ENCODE assay signal across 14 cellular contexts in the genomic region with DNA sequence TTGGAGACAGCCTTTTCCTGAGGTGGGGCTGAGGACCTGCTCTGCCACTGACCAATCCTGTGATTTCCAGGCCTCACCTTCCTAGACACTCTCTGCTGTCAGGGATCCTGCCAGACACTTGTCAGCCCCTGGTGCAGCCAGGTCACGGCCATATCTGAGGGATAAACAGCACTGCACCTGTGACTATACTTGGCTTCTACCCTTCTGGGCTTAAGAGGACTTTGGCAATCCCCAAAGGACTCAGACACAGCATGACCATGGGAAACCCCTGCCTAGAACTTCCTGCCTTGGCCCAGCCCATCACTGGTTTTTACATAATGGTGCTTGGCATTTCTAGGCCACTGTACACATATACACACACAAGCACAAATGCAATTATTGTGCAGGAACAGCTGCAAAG. TPM values are rescaled to one million over a fixed set of nuclear protein-coding genes. Genes with fewer than 3 reads are reported as not detected.
DNase-seq lines count a peak whose midpoint lies in the region; ATAC-seq, FAIRE-seq and TF ChIP-seq lines count a peak whose summit lies in the region.
"Had no signal": no experiment of that assay in that cellular context is flagged by ENCODE, and none has a peak within 500 bp of the region (broad histone marks: within the 10 kb centered on the region; RNA-seq: fewer than 3 reads in every experiment).

No MANE protein-coding gene starts in this region.

- CTCF ChIA-PET in CD8-positive, alpha-beta T cell (lab: Charles Lee) = no interaction called here

- peaks cover 21 to 31% (median 24%) of the 10 kb centered on the region in 3 donors for H3K4me1 Mint-ChIP-seq in IgD-negative memory B cell
- no peaks in the 10 kb centered on the region for H3K4me1 Mint-ChIP-seq in CD8-positive, alpha-beta T cell (ENCODE audit: low read depth)
- H3K4me1 Mint-ChIP-seq: central memory CD8-positive, alpha-beta T cell had no signal

- FAIRE-seq in GM12891 (lab: Jason Lieb, UNC) = peak; percentile 82

- intact Hi-C loops in testis (cut with DNase I; ENCODE audit: low total_unique reads) = no loop called here
- intact Hi-C loops in CD8-positive, alpha-beta T cell (cut with DNase I, micrococcal nuclease) = no loop called here

- peak overlapping the region in 3 of 4 donors; percentile 39 to 87 (median 74) for H3K4me3 Mint-ChIP-seq in IgD-negative memory B cell
- H3K4me3 Mint-ChIP-seq in CD8-positive, alpha-beta T cell = no peak overlapping the region
- H3K4me3 Mint-ChIP-seq: central memory CD8-positive, alpha-beta T cell had no signal

- no peak overlapping the region for H3K27ac ChIP-seq in testis
- no peak overlapping the region for H3K27ac ChIP-seq in CD8-positive, alpha-beta T cell (ENCODE audit: low read depth, low read length)
- H3K27ac ChIP-seq: C4-2B had no signal

- DNase-seq in GM12891 (ENCODE audit: insufficient read length, low spot score) = no peak
- no peak for DNase-seq in putamen (ENCODE audit: low spot score)
- DNase-seq in testis = no peak
- DNase-seq in CD8-positive, alpha-beta T cell = no peak
- DNase-seq in NCI-H2029 treated with DMSO at 0.1 percent for 48 hours (lab: John Stamatoyannopoulos, UW) = no peak
- DNase-seq: activated T-cell treated with anti-CD3 and anti-CD28 coated beads for 4 hours, foreskin fibroblast, NCI-H524 treated with DMSO at 0.1 percent for 48 hours, T-helper 2 cell had no signal

- H3K4me3 ChIP-seq in testis = no peak overlapping the region
- H3K4me3 ChIP-seq in CD8-positive, alpha-beta T cell (ENCODE audit: low read depth, low read length) = no peak overlapping the region

- H3K9me3 ChIP-seq in testis = no peaks in the 10 kb centered on the region
- H3K9me3 ChIP-seq in CD8-positive, alpha-beta T cell (ENCODE audit: low read length) = no peaks in the 10 kb centered on the region

- 100% methylated on average over 1 of the region's 1 CpG for WGBS in testis, 2 donors

- TF ChIP-seq CTCF in testis (IDR thresholded peaks at IDR 0.05) = no peak
- no peak for TF ChIP-seq CTCF in CD8-positive, alpha-beta T cell (IDR thresholded peaks at IDR 0.05)

- peak; percentile 75 for ATAC-seq in GM19324 (IDR thresholded peaks at IDR 0.05; ENCODE audit: low FRiP score, unreplicated experiment)
- ATAC-seq in HG02840 (IDR thresholded peaks at IDR 0.05; ENCODE audit: low FRiP score, unreplicated experiment) = peak; percentile 93
- ATAC-seq in CD8-positive, alpha-beta T cell = no peak

- H3K27me3 Mint-ChIP-seq in IgD-negative memory B cell = no peaks in the 10 kb centered on the region
- H3K27me3 Mint-ChIP-seq in CD8-positive, alpha-beta T cell (ENCODE audit: low read depth) = no peaks in the 10 kb centered on the region

- POLR2A ChIA-PET in CD8-positive, alpha-beta T cell (lab: Charles Lee) = no interaction called here

- H3K27ac Mint-ChIP-seq in IgD-negative memory B cell = peak overlapping the region; percentile 82 to 95 (median 84)
- no peak overlapping the region for H3K27ac Mint-ChIP-seq in CD8-positive, alpha-beta T cell

- H3K36me3 Mint-ChIP-seq in IgD-negative memory B cell = peaks cover 3% of the 10 kb centered on the region
- no peaks in the 10 kb centered on the region for H3K36me3 Mint-ChIP-seq in CD8-positive, alpha-beta T cell

- no peaks in the 10 kb centered on the region for H3K27me3 ChIP-seq in testis
- H3K27me3 ChIP-seq in CD8-positive, alpha-beta T cell (ENCODE audit: insufficient read depth, low read length) = no peaks in the 10 kb centered on the region

- H3K36me3 ChIP-seq in testis (ENCODE audit: low read depth, missing control alignments) = no peaks in the 10 kb centered on the region
- H3K36me3 ChIP-seq in CD8-positive, alpha-beta T cell (ENCODE audit: insufficient read depth, low read length) = no peaks in the 10 kb centered on the region

- H3K4me1 ChIP-seq in testis = no peaks in the 10 kb centered on the region
- no peaks in the 10 kb centered on the region for H3K4me1 ChIP-seq in CD8-positive, alpha-beta T cell (ENCODE audit: insufficient read depth, low read length)

- H3K9me3 Mint-ChIP-seq in IgD-negative memory B cell = no peaks in the 10 kb centered on the region
- no peaks in the 10 kb centered on the region for H3K9me3 Mint-ChIP-seq in CD8-positive, alpha-beta T cell
- H3K9me3 Mint-ChIP-seq: central memory CD8-positive, alpha-beta T cell had no signal

- TF ChIP-seq POLR2A in GM12891 (IDR thresholded peaks at IDR 0.05; ENCODE audit: low read depth, low read length) (no peak), testis (IDR thresholded peaks at IDR 0.05) (no peak)

TF ChIP-seq in GM12891, 5 proteins besides CTCF, POLR2A, EP300 and RAD21:
- TF ChIP-seq POLR2AphosphoS5 (IDR thresholded peaks at IDR 0.05; ENCODE audit: low read depth, low read length) = no peak
- no peak for TF ChIP-seq SPI1 (IDR thresholded peaks at IDR 0.05; ENCODE audit: low read depth, low read length)
- no peak for TF ChIP-seq PAX5 (IDR thresholded peaks at IDR 0.05; ENCODE audit: insufficient read depth, low read length, severe bottlenecking)
- TF ChIP-seq TAF1 (IDR thresholded peaks at IDR 0.05; ENCODE audit: low read depth, low read length) = no peak
- no peak for TF ChIP-seq POU2F2 (IDR thresholded peaks at IDR 0.05; ENCODE audit: low read depth, low read length)

RNA-seq across cellular contexts. Expression of a gene that starts 11.6 kb away (rescaled TPM):
- polyA plus RNA-seq in GM12891 (2012; ENCODE audit: low read depth, missing spikeins) = 0.14 TPM
- polyA plus RNA-seq in IgD-negative memory B cell = 0.08 TPM
- total RNA-seq in testis = 1 to 10 TPM; 2.9 to 3.0 TPM
- 15.3 TPM for polyA plus RNA-seq in testis (ENCODE audit: insufficient read depth, low read depth, low replicate concordance)
- not detected for total RNA-seq in CD8-positive, alpha-beta T cell

RNA-seq across cellular contexts. Expression of a gene that starts 40.1 kb away (rescaled TPM):
- 32.9 TPM for polyA plus RNA-seq in GM12891 (2012; ENCODE audit: low read depth, missing spikeins)
- polyA plus RNA-seq in IgD-negative memory B cell (29.1 TPM), testis (ENCODE audit: insufficient read depth, low read depth, low replicate concordance) (105 TPM)
- total RNA-seq in testis = 100 to 1,000 TPM in 1 of 2 donors, 10 to 100 TPM in 1; 70.5 to 104 TPM
- 10 to 100 TPM; 21.6 to 26.7 TPM for total RNA-seq in CD8-positive, alpha-beta T cell
